ENCODE assay signal across 35 cellular contexts in the genomic region with DNA sequence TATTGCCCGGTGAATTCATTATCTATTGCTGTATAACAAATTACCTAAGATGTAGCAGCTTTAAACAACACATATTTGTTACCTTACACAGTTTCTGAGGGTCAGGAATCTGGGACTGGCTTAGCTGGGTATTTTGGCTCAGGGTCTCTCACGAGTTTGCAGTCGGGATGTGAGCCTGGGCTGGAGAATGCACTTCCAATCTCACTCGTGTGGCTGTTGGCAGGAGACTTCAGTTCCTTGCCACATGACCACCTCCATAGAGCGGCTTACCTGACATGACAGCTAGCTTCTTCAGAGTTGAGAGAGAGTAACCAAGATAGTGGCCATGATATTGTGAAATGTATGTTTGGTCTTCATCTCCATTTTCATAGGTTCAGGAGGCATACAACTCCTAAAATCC. TPM values are rescaled to one million over a fixed set of nuclear protein-coding genes. Genes with fewer than 3 reads are reported as not detected.
"Had no signal": no experiment of that assay in that cellular context is flagged by ENCODE, and none has a peak within 500 bp of the region (broad histone marks: within the 10 kb centered on the region; RNA-seq: fewer than 3 reads in every experiment).

No MANE protein-coding gene starts in this region.

- H3K27ac Mint-ChIP-seq: activated B cell treated with CpG ODN at 0.5 μM for 24 hours; activated CD4-positive, alpha-beta memory T cell treated with anti-CD3 and anti-CD28 coated beads for 36 hours; activated CD8-positive, alpha-beta memory T cell treated with anti-CD3 and anti-CD28 coated beads, Interleukin-2, amount 10 ng/mL, durations not matched to agents 7 days and 5 days; activated CD8-positive, alpha-beta T cell treated with anti-CD3 and anti-CD28 coated beads, Interleukin-2, amount 10 ng/mL, durations not matched to agents 7 days and 5 days; activated naive CD4-positive, alpha-beta T cell treated with anti-CD3 and anti-CD28 coated beads for 36 hours; activated naive CD4-positive, alpha-beta T cell treated with anti-CD3 and anti-CD28 coated beads, Interleukin-2, amount 50 U/mL, for 24 hours; activated naive CD8-positive, alpha-beta T cell treated with anti-CD3 and anti-CD28 coated beads for 36 hours; activated naive CD8-positive, alpha-beta T cell treated with anti-CD3 and anti-CD28 coated beads, Interleukin-2, amount 50 U/mL, for 24 hours; activated T-helper 1 cell treated with anti-CD3 and anti-CD28 coated beads, Interleukin-12 subunit alpha, Interleukin-12 subunit beta, Interleukin-2, Interleukin-4 antibody, amounts not matched to agents 30 ng/mL and 10 ng/mL and 1 ng/mL, durations not matched to agents 14 hours and 24 hours and 36 hours; activated T-helper 2 cell treated with anti-CD3 and anti-CD28 coated beads, Interferon-gamma antibody, Interleukin-2, Interleukin-4, amounts not matched to agents 10 μg/mL and 5 μg/mL and 100 μg/mL, durations not matched to agents 14 hours and 24 hours and 36 hours; dendritic cell treated with granulocyte-macrophage colony-stimulating factor and Interleukin-4, amounts not matched to agents 40 ng/mL and 50 ng/mL, for 4 days; endodermal cell; T-helper 17 cell; T-helper 2 cell treated with Interferon-gamma antibody and Interleukin-4, amounts not matched to agents 5 μg/mL and 100 μg/mL, for 36 hours had no signal

- H3K27me3 ChIP-seq: adrenal gland, body of pancreas had no signal

- H3K27ac ChIP-seq: adrenal gland, body of pancreas, coronary artery, dorsolateral prefrontal cortex, WERI-Rb-1 had no signal

- H3K9me3 Mint-ChIP-seq: activated B cell treated with CpG ODN at 0.5 μM for 24 hours; activated CD4-positive, alpha-beta memory T cell treated with anti-CD3 and anti-CD28 coated beads for 36 hours; activated naive CD4-positive, alpha-beta T cell treated with anti-CD3 and anti-CD28 coated beads for 36 hours; activated naive CD8-positive, alpha-beta T cell treated with anti-CD3 and anti-CD28 coated beads for 36 hours; activated naive CD8-positive, alpha-beta T cell treated with anti-CD3 and anti-CD28 coated beads, Interleukin-2, amount 50 U/mL, for 24 hours; activated T-helper 1 cell treated with anti-CD3 and anti-CD28 coated beads, Interleukin-12 subunit alpha, Interleukin-12 subunit beta, Interleukin-2, Interleukin-4 antibody, amounts not matched to agents 30 ng/mL and 10 ng/mL and 1 ng/mL, durations not matched to agents 14 hours and 24 hours and 36 hours; activated T-helper 2 cell treated with anti-CD3 and anti-CD28 coated beads, Interferon-gamma antibody, Interleukin-2, Interleukin-4, amounts not matched to agents 10 μg/mL and 5 μg/mL and 100 μg/mL, durations not matched to agents 14 hours and 24 hours and 36 hours; dendritic cell treated with granulocyte-macrophage colony-stimulating factor and Interleukin-4, amounts not matched to agents 40 ng/mL and 50 ng/mL, for 4 days; endodermal cell; T-helper 2 cell treated with Interferon-gamma antibody and Interleukin-4, amounts not matched to agents 5 μg/mL and 100 μg/mL, for 36 hours had no signal

- H3K4me3 Mint-ChIP-seq: activated B cell treated with CpG ODN at 0.5 μM for 24 hours; activated CD4-positive, alpha-beta memory T cell treated with anti-CD3 and anti-CD28 coated beads for 36 hours; activated CD8-positive, alpha-beta memory T cell treated with anti-CD3 and anti-CD28 coated beads, Interleukin-2, amount 10 ng/mL, durations not matched to agents 7 days and 5 days; activated CD8-positive, alpha-beta T cell treated with anti-CD3 and anti-CD28 coated beads, Interleukin-2, amount 10 ng/mL, durations not matched to agents 7 days and 5 days; activated naive CD4-positive, alpha-beta T cell treated with anti-CD3 and anti-CD28 coated beads for 36 hours; activated naive CD4-positive, alpha-beta T cell treated with anti-CD3 and anti-CD28 coated beads, Interleukin-2, amount 50 U/mL, for 24 hours; activated naive CD8-positive, alpha-beta T cell treated with anti-CD3 and anti-CD28 coated beads for 36 hours; activated naive CD8-positive, alpha-beta T cell treated with anti-CD3 and anti-CD28 coated beads, Interleukin-2, amount 50 U/mL, for 24 hours; activated T-helper 1 cell treated with anti-CD3 and anti-CD28 coated beads, Interleukin-12 subunit alpha, Interleukin-12 subunit beta, Interleukin-2, Interleukin-4 antibody, amounts not matched to agents 30 ng/mL and 10 ng/mL and 1 ng/mL, durations not matched to agents 14 hours and 24 hours and 36 hours; central memory CD8-positive, alpha-beta T cell; dendritic cell treated with granulocyte-macrophage colony-stimulating factor and Interleukin-4, amounts not matched to agents 40 ng/mL and 50 ng/mL, for 4 days; endodermal cell; T-helper 17 cell; T-helper 2 cell treated with Interferon-gamma antibody and Interleukin-4, amounts not matched to agents 5 μg/mL and 100 μg/mL, for 36 hours had no signal

- H3K4me3 ChIP-seq: adrenal gland, body of pancreas, coronary artery, dorsolateral prefrontal cortex had no signal

- H3K4me1 ChIP-seq: adrenal gland, body of pancreas had no signal

- H3K4me1 Mint-ChIP-seq: activated B cell treated with CpG ODN at 0.5 μM for 24 hours; activated CD8-positive, alpha-beta memory T cell treated with anti-CD3 and anti-CD28 coated beads, Interleukin-2, amount 10 ng/mL, durations not matched to agents 7 days and 5 days; activated naive CD4-positive, alpha-beta T cell treated with anti-CD3 and anti-CD28 coated beads, Interleukin-2, amount 50 U/mL, for 24 hours; activated naive CD8-positive, alpha-beta T cell treated with anti-CD3 and anti-CD28 coated beads for 36 hours; activated naive CD8-positive, alpha-beta T cell treated with anti-CD3 and anti-CD28 coated beads, Interleukin-2, amount 50 U/mL, for 24 hours; central memory CD8-positive, alpha-beta T cell; T-helper 17 cell had no signal

- H3K27me3 Mint-ChIP-seq: activated CD4-positive, alpha-beta memory T cell treated with anti-CD3 and anti-CD28 coated beads for 36 hours; activated CD8-positive, alpha-beta memory T cell treated with anti-CD3 and anti-CD28 coated beads, Interleukin-2, amount 10 ng/mL, durations not matched to agents 7 days and 5 days; activated naive CD8-positive, alpha-beta T cell treated with anti-CD3 and anti-CD28 coated beads, Interleukin-2, amount 50 U/mL, for 24 hours; dendritic cell treated with granulocyte-macrophage colony-stimulating factor and Interleukin-4, amounts not matched to agents 40 ng/mL and 50 ng/mL, for 4 days had no signal

- FAIRE-seq: frontal cortex had no signal

- H3K36me3 ChIP-seq: adrenal gland, WERI-Rb-1 had no signal

- H3K9me3 ChIP-seq: adrenal gland, body of pancreas had no signal

- ATAC-seq: activated CD4-positive, CD25-positive, alpha-beta regulatory T cell treated with anti-CD3 and anti-CD28 coated beads, Interleukin-2, amount 50 U/mL, for 24 hours; activated CD8-positive, alpha-beta memory T cell treated with anti-CD3 and anti-CD28 coated beads, Interleukin-2, amount 10 ng/mL, durations not matched to agents 7 days and 5 days; activated CD8-positive, alpha-beta T cell treated with anti-CD3 and anti-CD28 coated beads, Interleukin-2, amount 10 ng/mL, durations not matched to agents 7 days and 5 days; activated naive CD8-positive, alpha-beta T cell treated with anti-CD3 and anti-CD28 coated beads, Interleukin-2, amount 50 U/mL, for 24 hours; body of pancreas; esophagus mucosa; T-helper 17 cell had no signal

- H3K36me3 Mint-ChIP-seq: activated CD4-positive, alpha-beta memory T cell treated with anti-CD3 and anti-CD28 coated beads for 36 hours; activated CD8-positive, alpha-beta memory T cell treated with anti-CD3 and anti-CD28 coated beads, Interleukin-2, amount 10 ng/mL, durations not matched to agents 7 days and 5 days; activated naive CD4-positive, alpha-beta T cell treated with anti-CD3 and anti-CD28 coated beads, Interleukin-2, amount 50 U/mL, for 24 hours; activated naive CD8-positive, alpha-beta T cell treated with anti-CD3 and anti-CD28 coated beads for 36 hours had no signal

- DNase-seq: activated B cell treated with CpG ODN at 0.5 μM for 24 hours; activated CD4-positive, alpha-beta memory T cell treated with anti-CD3 and anti-CD28 coated beads for 36 hours; activated CD4-positive, alpha-beta T cell treated with anti-CD3 and anti-CD28 coated beads for 48 hours; activated CD8-positive, alpha-beta memory T cell treated with anti-CD3 and anti-CD28 coated beads, Interleukin-2, amount 10 ng/mL, durations not matched to agents 7 days and 5 days; activated CD8-positive, alpha-beta memory T cell treated with anti-CD3 and anti-CD28 coated beads, Interleukin-2, amount 50 U/mL, for 4 hours; activated CD8-positive, alpha-beta T cell treated with anti-CD3 and anti-CD28 coated beads, Interleukin-2, amount 10 ng/mL, durations not matched to agents 7 days and 5 days; activated effector memory CD4-positive, alpha-beta T cell treated with anti-CD3 and anti-CD28 coated beads, Interleukin-2, amount 50 U/mL, for 16 hours; activated naive CD4-positive, alpha-beta T cell treated with anti-CD3 and anti-CD28 coated beads for 36 hours; activated naive CD8-positive, alpha-beta T cell treated with anti-CD3 and anti-CD28 coated beads for 36 hours; activated naive CD8-positive, alpha-beta T cell treated with anti-CD3 and anti-CD28 coated beads, Interleukin-2, amount 50 U/mL, for 24 hours; activated T-cell treated with anti-CD3 and anti-CD28 coated beads, Interleukin-2, amount 50 U/mL, for 1 hour; activated T-cell treated with anti-CD3 and anti-CD28 coated beads, Interleukin-2, amount 50 U/mL, for 48 hours; adrenal gland; amygdala; aorta; body of pancreas; dorsolateral prefrontal cortex; effector memory CD4-positive, alpha-beta T cell; endodermal cell; foreskin fibroblast; glutamatergic neuron; T-helper 1 cell; T-helper 17 cell; T1000; WERI-Rb-1 had no signal

RNA-seq across cellular contexts. Expression of a gene that starts 18.4 kb away (rescaled TPM):
- total RNA-seq: activated B cell treated with CpG ODN at 0.5 μM for 24 hours; activated CD4-positive, alpha-beta memory T cell treated with anti-CD3 and anti-CD28 coated beads for 36 hours; activated CD8-positive, alpha-beta memory T cell treated with anti-CD3 and anti-CD28 coated beads, Interleukin-2, amount 10 ng/mL, durations not matched to agents 7 days and 5 days; activated CD8-positive, alpha-beta T cell treated with anti-CD3 and anti-CD28 coated beads, Interleukin-2, amount 10 ng/mL, durations not matched to agents 7 days and 5 days; activated naive CD4-positive, alpha-beta T cell treated with anti-CD3 and anti-CD28 coated beads for 36 hours had no signal
